32 cellular contexts compared by ENCODE assay signal in genomic region chr1:237664327-237664726, GRCh38.
DNase-seq lines count a peak whose midpoint lies in the region; ATAC-seq, FAIRE-seq and TF ChIP-seq lines count a peak whose summit lies in the region.
"Had no signal": no experiment of that assay in that cellular context is flagged by ENCODE, and none has a peak within 500 bp of the region (broad histone marks: within the 10 kb centered on the region; RNA-seq: fewer than 3 reads in every experiment).

No MANE protein-coding gene starts in this region.

- no peak for TF ChIP-seq POLR2A in HepG2 (IDR thresholded peaks at IDR 0.05; ENCODE audit: insufficient read depth in 1 of 2, low read depth in 2 of 2, low read length in 2 of 2)

- H3K27me3 ChIP-seq in A673 (replicated peaks; ENCODE audit: insufficient read depth, low read depth, low read length, poor library complexity) (no peaks in the 10 kb centered on the region), HepG2 (ENCODE audit: control insufficient read depth in 1 of 2, insufficient read depth in 2 of 2, low read length in 2 of 2) (no peaks in the 10 kb centered on the region; a peak in 1 of 5 replicates)
- H3K27me3 ChIP-seq: BLaER1, brain microvascular endothelial cell, esophagus squamous epithelium, foreskin keratinocyte, heart left ventricle, thyroid gland had no signal

- H3K36me3 Mint-ChIP-seq in naive B cell = no peaks in the 10 kb centered on the region
- H3K36me3 Mint-ChIP-seq: natural killer cell treated with Interleukin-12 subunit alpha and Interleukin-12 subunit beta and Interleukin-15 and Interleukin-18, amount 100 ng/mL, for 72 hours had no signal

- intact Hi-C loops in A673 (cut with micrococcal nuclease; ENCODE audit: unreplicated experiment) = no loop called here
- intact Hi-C loops in HepG2 (cut with micrococcal nuclease; ENCODE audit: unreplicated experiment) = no loop called here

- H3K4me1 Mint-ChIP-seq in naive B cell = peaks cover 0 to 5% (median 0%) of the 10 kb centered on the region in 3 donors
- H3K4me1 Mint-ChIP-seq: activated CD4-positive, alpha-beta memory T cell treated with anti-CD3 and anti-CD28 coated beads, Interleukin-2, amount 10 ng/mL, durations not matched to agents 7 days and 5 days; activated T-helper 17 cell treated with anti-CD3 and anti-CD28 coated beads, Interleukin-2, amount 50 U/mL, for 72 hours had no signal

- CTCF ChIA-PET in A673 (lab: Charles Lee) (no interaction called here), HepG2 (lab: Yijun Ruan, JAX; ENCODE audit: low intra/inter-chr PET ratio, low total read pairs) (no interaction called here)

- H2AFZ ChIP-seq in HepG2 (ENCODE audit: low read length) = no peak overlapping the region

- 1% methylated on average over 4 of the region's 4 CpGs for WGBS in HepG2 (ENCODE audit: low lambda C conversion rate)

- H3K79me2 ChIP-seq in HepG2 (ENCODE audit: insufficient read depth, low read length) = no peaks in the 10 kb centered on the region

- FAIRE-seq in HepG2 (lab: Jason Lieb, UNC) = no peak
- FAIRE-seq: GM12892 had no signal

- H3K36me3 ChIP-seq in A673 (ENCODE audit: insufficient read depth, low read length, poor library complexity, severe bottlenecking) (no peaks in the 10 kb centered on the region), HepG2 (replicated peaks in 1 of 2; ENCODE audit: control insufficient read depth in 1 of 2, insufficient read depth in 2 of 2, low read length in 2 of 2) (no peaks in the 10 kb centered on the region)
- H3K36me3 ChIP-seq: BLaER1, brain microvascular endothelial cell, esophagus squamous epithelium, thyroid gland had no signal

- H3K27ac Mint-ChIP-seq in naive B cell = peak overlapping the region in 1 of 6 donors; percentile 2
- H3K27ac Mint-ChIP-seq: activated CD4-positive, alpha-beta memory T cell treated with anti-CD3 and anti-CD28 coated beads, Interleukin-2, amount 10 ng/mL, durations not matched to agents 7 days and 5 days; activated T-helper 17 cell treated with anti-CD3 and anti-CD28 coated beads, Interleukin-2, amount 50 U/mL, for 72 hours; natural killer cell treated with Interleukin-12 subunit alpha and Interleukin-12 subunit beta and Interleukin-15 and Interleukin-18, amount 100 ng/mL, for 72 hours had no signal

- H3K4me3 Mint-ChIP-seq in naive B cell = no peak overlapping the region
- H3K4me3 Mint-ChIP-seq: activated CD4-positive, alpha-beta memory T cell treated with anti-CD3 and anti-CD28 coated beads, Interleukin-2, amount 10 ng/mL, durations not matched to agents 7 days and 5 days; activated T-helper 17 cell treated with anti-CD3 and anti-CD28 coated beads, Interleukin-2, amount 50 U/mL, for 72 hours; natural killer cell treated with Interleukin-12 subunit alpha and Interleukin-12 subunit beta and Interleukin-15 and Interleukin-18, amount 100 ng/mL, for 72 hours had no signal

- H3K9me3 ChIP-seq in A673 (ENCODE audit: low read depth, low read length, poor library complexity, severe bottlenecking) (no peaks in the 10 kb centered on the region), HepG2 (ENCODE audit: low read length) (no peaks in the 10 kb centered on the region)
- H3K9me3 ChIP-seq: BLaER1, esophagus squamous epithelium, heart left ventricle, psoas muscle, thyroid gland had no signal

- TF ChIP-seq EP300 in HepG2 (IDR thresholded peaks at IDR 0.05; ENCODE audit: low read depth in 2 of 2, low read length in 2 of 2) = no peak
- no peak for TF ChIP-seq EP300 in HepG2 (CRISPR knock-in tag; IDR thresholded peaks at IDR 0.05; ENCODE audit: borderline replicate concordance)

- H3K27ac ChIP-seq in A673 (ENCODE audit: low read depth, low read length, poor library complexity, severe bottlenecking) (no peak overlapping the region), HepG2 (ENCODE audit: extremely low read length, insufficient read depth, low read length) (no peak overlapping the region)
- H3K27ac ChIP-seq: BLaER1, brain microvascular endothelial cell, esophagus squamous epithelium, foreskin keratinocyte, heart left ventricle, psoas muscle, thyroid gland had no signal

- DNase-seq in naive B cell (peak; percentile 3), A673 (ENCODE audit: low spot score) (no peak), HepG2 (ENCODE audit: low spot score) (no peak)
- DNase-seq: activated CD4-positive, alpha-beta memory T cell treated with anti-CD3 and anti-CD28 coated beads, Interleukin-2, amount 10 ng/mL, durations not matched to agents 7 days and 5 days; activated CD4-positive, alpha-beta T cell treated with anti-CD3 and anti-CD28 coated beads for 1 hour; activated naive CD4-positive, alpha-beta T cell treated with anti-CD3 and anti-CD28 coated beads, Interleukin-2, amount 50 U/mL, for 16 hours; amygdala; brain microvascular endothelial cell; esophagus squamous epithelium; foreskin keratinocyte; heart left ventricle; IMR-90; kidney glomerular epithelial cell; NCI-H2107; NCI-H345; occipital lobe; psoas muscle; stimulated activated CD4-positive, alpha-beta T cell treated with anti-CD3 and anti-CD28 coated beads, Interleukin-12 subunit alpha, Interleukin-12 subunit beta, amount 100 ng/mL, for 4 hours; stimulated activated CD4-positive, alpha-beta T cell treated with anti-CD3 and anti-CD28 coated beads, Interleukin-2, amount 100 ng/mL, for 48 hours; SW 1271; thyroid gland had no signal

- H3K4me1 ChIP-seq in A673 (ENCODE audit: insufficient read depth, low read length, poor library complexity, severe bottlenecking) (no peaks in the 10 kb centered on the region), HepG2 (ENCODE audit: insufficient read depth, low read length) (no peaks in the 10 kb centered on the region)
- H3K4me1 ChIP-seq: BLaER1, esophagus squamous epithelium, foreskin keratinocyte, psoas muscle, thyroid gland had no signal

- ATAC-seq in GM18858 (IDR thresholded peaks at IDR 0.05; ENCODE audit: unreplicated experiment) = peak; percentile 75
- peak; percentile 82 for ATAC-seq in HG02610 (IDR thresholded peaks at IDR 0.05; ENCODE audit: unreplicated experiment)
- peak; percentile 69 for ATAC-seq in HG03442 (IDR thresholded peaks at IDR 0.05; ENCODE audit: unreplicated experiment)
- ATAC-seq in naive B cell (ENCODE audit: low read depth in 2 of 2) = peak in 1 of 2 donors; percentile 38
- no peak for ATAC-seq in GM21619 (IDR thresholded peaks at IDR 0.05; ENCODE audit: unreplicated experiment)
- ATAC-seq in HepG2 = no peak
- ATAC-seq: activated T-helper 17 cell treated with anti-CD3 and anti-CD28 coated beads, Interleukin-2, amount 50 U/mL, for 72 hours; foreskin keratinocyte; HCT116; natural killer cell treated with Interleukin-12 subunit alpha and Interleukin-12 subunit beta and Interleukin-15 and Interleukin-18, amount 100 ng/mL, for 72 hours; psoas muscle; sciatic nerve had no signal

- no peak for TF ChIP-seq RAD21 in HepG2 (CRISPR knock-in tag; IDR thresholded peaks at IDR 0.05)

- BruUV-seq in A673 (replicated peaks; lab: Mats Ljungman, UMichigan) (no TSS peak), HepG2 (replicated peaks; lab: Mats Ljungman, UMichigan) (no TSS peak)

- POLR2A ChIA-PET in A673 (lab: Charles Lee; ENCODE audit: low non-redundant PET) (no interaction called here), HepG2 (lab: Yijun Ruan, JAX) (no interaction called here)

- in situ Hi-C loops in HepG2 (cut with HindIII; ENCODE audit: extremely low pct_ligation_motif_present, low pct_unique_long_range_greater_than_20kb) = no loop called here

- TF ChIP-seq CTCF in A673 (conservative IDR thresholded peaks at IDR 0.05; ENCODE audit: low read depth, low read length) (no peak), HepG2 (CRISPR knock-in tag; IDR thresholded peaks at IDR 0.05) (no peak)

- no peak overlapping the region for H3K9ac ChIP-seq in HepG2 (ENCODE audit: insufficient read depth, low read depth, low read length)
- H3K9ac ChIP-seq: BLaER1 had no signal

- no peaks in the 10 kb centered on the region for H4K20me1 ChIP-seq in HepG2 (ENCODE audit: insufficient read depth, low read length)
- H4K20me1 ChIP-seq: BLaER1 had no signal

- H3K4me3 ChIP-seq in A673 (ENCODE audit: low read depth, low read length, poor library complexity, severe bottlenecking) (no peak overlapping the region), HepG2 (replicated peaks in 1 of 3; ENCODE audit: insufficient read depth in 1 of 3, low read depth in 2 of 3, low read length in 3 of 3) (no peak overlapping the region)
- H3K4me3 ChIP-seq: BLaER1, esophagus squamous epithelium, heart left ventricle, lung, psoas muscle, thyroid gland had no signal

- H3K27me3 Mint-ChIP-seq in naive B cell = peaks cover 0 to under 1% (median 0%) of the 10 kb centered on the region in 3 donors
- H3K27me3 Mint-ChIP-seq: activated CD4-positive, alpha-beta memory T cell treated with anti-CD3 and anti-CD28 coated beads, Interleukin-2, amount 10 ng/mL, durations not matched to agents 7 days and 5 days; activated T-helper 17 cell treated with anti-CD3 and anti-CD28 coated beads, Interleukin-2, amount 50 U/mL, for 72 hours; natural killer cell treated with Interleukin-12 subunit alpha and Interleukin-12 subunit beta and Interleukin-15 and Interleukin-18, amount 100 ng/mL, for 72 hours had no signal

- H3K9me3 Mint-ChIP-seq in naive B cell = peaks cover 0 to 7% (median 3%) of the 10 kb centered on the region in 7 donors
- H3K9me3 Mint-ChIP-seq: activated T-helper 17 cell treated with anti-CD3 and anti-CD28 coated beads, Interleukin-2, amount 50 U/mL, for 72 hours; natural killer cell treated with Interleukin-12 subunit alpha and Interleukin-12 subunit beta and Interleukin-15 and Interleukin-18, amount 100 ng/mL, for 72 hours had no signal

- no peak overlapping the region for H3K4me2 ChIP-seq in HepG2 (ENCODE audit: low read depth, low read length)
- H3K4me2 ChIP-seq: BLaER1 had no signal

TF ChIP-seq in HepG2, 621 proteins besides CTCF, POLR2A, EP300 and RAD21:
- TF ChIP-seq HNRNPLL (IDR thresholded peaks at IDR 0.05; ENCODE audit: low read depth, low read length, poor library complexity, severe bottlenecking) (no peak), RORA (CRISPR knock-in tag; IDR thresholded peaks at IDR 0.05) (no peak)

Comparison
In these comparisons a context has a peak if more than half of its experiments do, and no peak if none do; other contexts are left out.
1. ATAC-seq: peak in GM18858 (single experiment), HG02610 (single experiment) and HG03442 (single experiment); none in GM21619 (single experiment) and HepG2 (single experiment).